ENCODE assay signal across 22 cellular contexts in the genomic region with DNA sequence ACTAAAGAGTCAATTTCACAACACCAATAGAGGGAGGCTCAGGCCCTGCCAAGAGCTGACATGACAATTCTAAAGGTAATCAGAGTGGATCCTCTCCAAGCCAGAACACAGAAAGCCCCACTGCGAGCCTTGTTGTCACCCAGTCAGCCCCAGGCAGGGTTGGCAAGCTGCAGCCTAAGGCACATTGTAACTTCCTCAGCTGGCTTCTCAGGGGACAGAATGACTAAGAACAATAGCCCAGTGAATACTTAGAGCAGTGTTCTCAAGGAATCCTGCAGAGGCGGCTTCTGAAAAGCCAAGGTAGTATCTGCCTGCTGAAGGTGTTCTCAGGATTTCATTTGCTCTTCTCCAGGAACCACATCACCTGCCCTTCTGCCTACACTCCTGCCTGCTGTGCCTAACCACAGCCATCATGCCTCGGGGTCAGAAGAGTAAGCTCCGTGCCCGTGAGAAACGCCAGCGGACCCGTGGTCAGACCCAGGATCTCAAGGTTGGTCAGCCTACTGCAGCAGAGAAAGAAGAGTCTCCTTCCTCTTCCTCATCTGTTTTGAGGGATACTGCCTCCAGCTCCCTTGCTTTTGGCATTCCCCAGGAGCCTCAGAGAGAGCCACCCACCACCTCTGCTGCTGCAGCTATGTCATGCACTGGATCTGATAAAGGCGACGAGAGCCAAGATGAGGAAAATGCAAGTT. TPM values are rescaled to one million over a fixed set of nuclear protein-coding genes. Genes with fewer than 3 reads are reported as not detected.
DNase-seq lines count a peak whose midpoint lies in the region; ATAC-seq and TF ChIP-seq lines count a peak whose summit lies in the region.
"Had no signal": no experiment of that assay in that cellular context is flagged by ENCODE, and none has a peak within 500 bp of the region (broad histone marks: within the 10 kb centered on the region; RNA-seq: fewer than 3 reads in every experiment).

A gene with protein sequence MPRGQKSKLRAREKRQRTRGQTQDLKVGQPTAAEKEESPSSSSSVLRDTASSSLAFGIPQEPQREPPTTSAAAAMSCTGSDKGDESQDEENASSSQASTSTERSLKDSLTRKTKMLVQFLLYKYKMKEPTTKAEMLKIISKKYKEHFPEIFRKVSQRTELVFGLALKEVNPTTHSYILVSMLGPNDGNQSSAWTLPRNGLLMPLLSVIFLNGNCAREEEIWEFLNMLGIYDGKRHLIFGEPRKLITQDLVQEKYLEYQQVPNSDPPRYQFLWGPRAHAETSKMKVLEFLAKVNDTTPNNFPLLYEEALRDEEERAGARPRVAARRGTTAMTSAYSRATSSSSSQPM (plus strand): TSS at position 277 of the 692 bp plus-strand sequence. CDS start 136 bp downstream, at position 413.

- ATAC-seq in GM18867 (IDR thresholded peaks at IDR 0.05; ENCODE audit: unreplicated experiment): peak; percentile 52
- peak; percentile 52 for ATAC-seq in HG03442 (IDR thresholded peaks at IDR 0.05; ENCODE audit: unreplicated experiment)
- ATAC-seq in HG03039 (IDR thresholded peaks at IDR 0.05; ENCODE audit: unreplicated experiment): no peak
- ATAC-seq in HG03571 (IDR thresholded peaks at IDR 0.05; ENCODE audit: unreplicated experiment): no peak
- ATAC-seq: SK-N-SH treated with all-trans-retinoic acid at 6 μM for 48 hours had no signal

- H3K27me3 ChIP-seq in endodermal cell (ENCODE audit: control insufficient read depth, insufficient read depth, low read length, poor library complexity, severe bottlenecking) (no peaks in the 10 kb centered on the region), testis (no peaks in the 10 kb centered on the region)
- H3K27me3 ChIP-seq: Peyer's patch had no signal

- DNase-seq in endodermal cell (peak; percentile 43), testis (peak; percentile 38)
- DNase-seq in activated CD4-positive, alpha-beta T cell treated with anti-CD3 and anti-CD28 coated beads, Interleukin-2, amount 10 ng/mL, durations not matched to agents 24 days and 14 days: no peak
- DNase-seq: Calu3; CD8-positive, alpha-beta memory T cell; DMS153; GOT3; HCEC 1CT; NCI-H1694 treated with DMSO at 0.1 percent for 48 hours; NCI-H2081 treated with DMSO at 0.1 percent for 48 hours; NCI-H2171 treated with DMSO at 0.1 percent for 48 hours; NCI-H526; Peyer's patch had no signal

- TF ChIP-seq POLR2A in testis (IDR thresholded peaks at IDR 0.05): no peak

- H3K9me3 ChIP-seq in endodermal cell (ENCODE audit: control insufficient read depth, low read length) (no peaks in the 10 kb centered on the region), testis (no peaks in the 10 kb centered on the region)
- H3K9me3 ChIP-seq: Peyer's patch had no signal

- H3K4me3 Mint-ChIP-seq in endodermal cell: no peak within 1 kb of the TSS
- H3K4me3 Mint-ChIP-seq in activated CD4-positive, alpha-beta T cell treated with anti-CD3 and anti-CD28 coated beads, Interleukin-2, amount 10 ng/mL, durations not matched to agents 24 days and 14 days: no peak within 1 kb of the TSS
- H3K4me3 Mint-ChIP-seq: CD8-positive, alpha-beta memory T cell had no signal

- no peak within 1 kb of the TSS for H3K9ac ChIP-seq in endodermal cell (ENCODE audit: extremely low read depth, low read length, poor library complexity, severe bottlenecking)
- H3K9ac ChIP-seq: KMS-11 had no signal

- peaks cover 36% of the 10 kb centered on the region for H3K4me1 Mint-ChIP-seq in endodermal cell
- H3K4me1 Mint-ChIP-seq in activated CD4-positive, alpha-beta T cell treated with anti-CD3 and anti-CD28 coated beads, Interleukin-2, amount 10 ng/mL, durations not matched to agents 24 days and 14 days: no peaks in the 10 kb centered on the region
- H3K4me1 Mint-ChIP-seq: CD8-positive, alpha-beta memory T cell had no signal

- peaks cover 2% of the 10 kb centered on the region for H3K9me3 Mint-ChIP-seq in endodermal cell
- no peaks in the 10 kb centered on the region for H3K9me3 Mint-ChIP-seq in activated CD4-positive, alpha-beta T cell treated with anti-CD3 and anti-CD28 coated beads, Interleukin-2, amount 10 ng/mL, durations not matched to agents 24 days and 14 days

- H3K36me3 ChIP-seq in endodermal cell (ENCODE audit: control insufficient read depth, insufficient read depth, low read length) (no peaks in the 10 kb centered on the region), testis (ENCODE audit: low read depth, missing control alignments) (no peaks in the 10 kb centered on the region)
- H3K36me3 ChIP-seq: Peyer's patch had no signal

- H3K4me1 ChIP-seq in endodermal cell (ENCODE audit: control insufficient read depth, insufficient read depth, low read length) (no peaks in the 10 kb centered on the region), testis (peaks cover 4% of the 10 kb centered on the region)
- H3K4me1 ChIP-seq: Peyer's patch had no signal

- no peaks in the 10 kb centered on the region for H3K36me3 Mint-ChIP-seq in endodermal cell (ENCODE audit: low read depth)
- no peaks in the 10 kb centered on the region for H3K36me3 Mint-ChIP-seq in activated CD4-positive, alpha-beta T cell treated with anti-CD3 and anti-CD28 coated beads, Interleukin-2, amount 10 ng/mL, durations not matched to agents 24 days and 14 days (ENCODE audit: low read depth)
- H3K36me3 Mint-ChIP-seq: CD8-positive, alpha-beta memory T cell had no signal

- 93% methylated on average over 10 of the region's 10 CpGs; no CpG with 5 or more reads in 1 of the 2 experiments for WGBS in endodermal cell (ENCODE audit: insufficient coverage in 1 of 2, insufficient read length in 1 of 2), 2 experiments
- 72% methylated on average over 9 of the region's 10 CpGs; no CpG with 5 or more reads in 1 of the 2 donors for WGBS in testis, 2 donors

- H3K27ac ChIP-seq in endodermal cell (ENCODE audit: low read depth, low read length) (no peak within 1 kb of the TSS), testis (no peak within 1 kb of the TSS)
- H3K27ac ChIP-seq: C4-2B, KMS-11, Peyer's patch had no signal

- intact Hi-C loops in testis (cut with DNase I; ENCODE audit: low total_unique reads): no loop called here
- intact Hi-C loops in activated CD4-positive, alpha-beta T cell treated with anti-CD3 and anti-CD28 coated beads, Interleukin-2, amount 10 ng/mL, durations not matched to agents 24 days and 14 days (cut with micrococcal nuclease): no loop called here

- TF ChIP-seq CTCF in endodermal cell (conservative IDR thresholded peaks at IDR 0.05) (no peak), testis (IDR thresholded peaks at IDR 0.05) (no peak)

- H3K4me3 ChIP-seq in endodermal cell (ENCODE audit: low read length): no peak within 1 kb of the TSS
- H3K4me3 ChIP-seq in testis: no peak within 1 kb of the TSS
- H3K4me3 ChIP-seq: Peyer's patch had no signal

- peaks cover 11% of the 10 kb centered on the region for H3K27me3 Mint-ChIP-seq in endodermal cell (ENCODE audit: insufficient read depth)
- H3K27me3 Mint-ChIP-seq in activated CD4-positive, alpha-beta T cell treated with anti-CD3 and anti-CD28 coated beads, Interleukin-2, amount 10 ng/mL, durations not matched to agents 24 days and 14 days: no peaks in the 10 kb centered on the region
- H3K27me3 Mint-ChIP-seq: CD8-positive, alpha-beta memory T cell had no signal

- H3K27ac Mint-ChIP-seq in endodermal cell: no peak within 1 kb of the TSS
- no peak within 1 kb of the TSS for H3K27ac Mint-ChIP-seq in activated CD4-positive, alpha-beta T cell treated with anti-CD3 and anti-CD28 coated beads, Interleukin-2, amount 10 ng/mL, durations not matched to agents 24 days and 14 days

RNA-seq across cellular contexts. Expression of the gene that starts here (rescaled TPM):
- not detected for total RNA-seq in endodermal cell
- not detected for polyA plus RNA-seq in endodermal cell (2013, experiment 1 of 2)
- polyA plus RNA-seq in endodermal cell (2013, experiment 2 of 2): not detected
- total RNA-seq in testis: 10 to 100 TPM; 11.7 to 13.0 TPM
- 20.7 TPM for polyA plus RNA-seq in testis (ENCODE audit: insufficient read depth, low read depth, low replicate concordance)
- not detected in 2 replicates for total RNA-seq in activated CD4-positive, alpha-beta T cell treated with anti-CD3 and anti-CD28 coated beads, Interleukin-2, amount 10 ng/mL, durations not matched to agents 24 days and 14 days
- total RNA-seq: Calu3; CD8-positive, alpha-beta memory T cell; HT1080; OCI-LY7; Peyer's patch had no signal
- polyA plus RNA-seq: CD8-positive, alpha-beta memory T cell had no signal

Comparison
In these comparisons a context has a peak if more than half of its experiments do, and no peak if none do; other contexts are left out.
1. RNA of the gene that starts here (total RNA-seq): 11.7 to 13.0 TPM in testis; not detected in endodermal cell and not detected in activated CD4-positive, alpha-beta T cell treated with anti-CD3 and anti-CD28 coated beads, Interleukin-2, amount 10 ng/mL, durations not matched to agents 24 days and 14 days; every median in the first group is over 10 times any median in the second.
2. Peak in DNase-seq in endodermal cell; RNA of the gene not detected or under 1 TPM.
3. ATAC-seq: peak in GM18867 (single experiment) and HG03442 (single experiment); none in HG03039 (single experiment) and HG03571 (single experiment).